8 cellular contexts compared by ENCODE assay signal in the genomic region with DNA sequence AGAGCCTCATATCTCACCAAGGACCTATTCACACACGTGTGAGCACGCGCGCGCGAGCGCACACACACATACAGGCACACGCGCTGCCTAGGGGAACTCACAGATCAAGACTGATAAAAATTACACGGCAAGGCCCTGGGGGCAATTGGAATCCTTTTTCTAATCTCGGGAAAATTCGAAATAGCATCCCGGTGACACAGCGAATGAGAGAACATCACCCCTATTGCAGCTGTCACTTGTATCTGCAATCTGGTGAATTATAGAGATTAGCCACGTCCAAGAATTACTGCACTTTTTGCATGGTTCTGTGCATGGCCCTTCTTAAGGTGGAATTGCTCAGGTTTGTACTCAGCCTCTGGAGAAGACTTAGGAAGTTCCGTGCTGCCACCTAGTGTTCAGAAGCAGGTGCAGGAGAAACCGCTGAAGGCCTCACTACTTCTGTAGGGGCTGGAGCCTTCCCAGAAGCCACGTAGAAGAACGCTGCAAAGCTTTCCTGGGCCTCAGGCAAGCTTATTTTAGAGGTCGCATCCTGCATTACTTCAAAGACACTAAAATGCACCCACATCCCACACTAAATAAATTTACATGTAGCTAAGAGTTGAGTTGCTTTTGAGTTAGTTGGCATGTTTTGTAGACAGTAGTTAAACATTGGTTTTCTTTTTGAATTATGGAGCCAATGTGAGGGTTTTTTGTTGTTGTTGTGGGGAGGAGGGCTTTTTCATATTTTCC.
DNase-seq lines count a peak whose midpoint lies in the region; ATAC-seq and TF ChIP-seq lines count a peak whose summit lies in the region.

No MANE protein-coding gene starts in this region.

- H3K27ac ChIP-seq in adrenal gland = no peak overlapping the region

- TF ChIP-seq CTCF in adrenal gland (IDR thresholded peaks at IDR 0.05) = peak; percentile 67 to 86 (median 76)

- H3K4me1 ChIP-seq in adrenal gland (replicated peaks in 1 of 2) = no peaks in the 10 kb centered on the region

- TF ChIP-seq POLR2A in adrenal gland (IDR thresholded peaks at IDR 0.05) = no peak

- intact Hi-C loops in adrenal gland (cut with DNase I) (loop anchor here (5.0 to 10.0 kb wide), 3 partner anchors 99 to 149 kb away; no protein-coding TSS in a partner anchor), left cardiac atrium (cut with DNase I) (loop anchor here in 1 of 2 donors (10.0 kb wide), 1 partner anchor 149 kb away; no protein-coding TSS in a partner anchor)

- DNase-seq in GF-D8 (lab: John Stamatoyannopoulos, UW) = peak; percentile 6
- peak; percentile 79 for DNase-seq in NCI-H1048 (lab: John Stamatoyannopoulos, UW)
- peak; percentile 93 for DNase-seq in SK-N-DZ (ENCODE audit: low spot score)
- DNase-seq in adrenal gland = peak; percentile 81 to 95 (median 88)
- DNase-seq in left cardiac atrium = peak; percentile 78
- DNase-seq in retina = peak; percentile 79

- H3K4me3 ChIP-seq in adrenal gland = no peak overlapping the region

- H3K36me3 ChIP-seq in adrenal gland (replicated peaks in 1 of 2) = no peaks in the 10 kb centered on the region

- no peaks in the 10 kb centered on the region for H3K27me3 ChIP-seq in adrenal gland

- WGBS in adrenal gland, 4 donors = 29 to 41% (median 36%) methylated on average over 13 to 20 of the region's 20 CpGs

- ATAC-seq in HG02588 (IDR thresholded peaks at IDR 0.05; ENCODE audit: unreplicated experiment) = peak; percentile 88
- peak; percentile 84 to 97 for ATAC-seq in left cardiac atrium
- ATAC-seq in GM18870 (IDR thresholded peaks at IDR 0.05; ENCODE audit: unreplicated experiment) = no peak

- no peaks in the 10 kb centered on the region for H3K9me3 ChIP-seq in adrenal gland (replicated peaks in 1 of 3)

Comparison
In these comparisons a context has a peak if more than half of its experiments do, and no peak if none do; other contexts are left out.
1. DNase-seq: peak in every context shown above with its lines; median percentile 93 in SK-N-DZ; 88 in adrenal gland; 79 in NCI-H1048; 79 in retina; 78 in left cardiac atrium; 6 in GF-D8.